Comparison of ENCODE assay signal across 21 cellular contexts in the genomic region with DNA sequence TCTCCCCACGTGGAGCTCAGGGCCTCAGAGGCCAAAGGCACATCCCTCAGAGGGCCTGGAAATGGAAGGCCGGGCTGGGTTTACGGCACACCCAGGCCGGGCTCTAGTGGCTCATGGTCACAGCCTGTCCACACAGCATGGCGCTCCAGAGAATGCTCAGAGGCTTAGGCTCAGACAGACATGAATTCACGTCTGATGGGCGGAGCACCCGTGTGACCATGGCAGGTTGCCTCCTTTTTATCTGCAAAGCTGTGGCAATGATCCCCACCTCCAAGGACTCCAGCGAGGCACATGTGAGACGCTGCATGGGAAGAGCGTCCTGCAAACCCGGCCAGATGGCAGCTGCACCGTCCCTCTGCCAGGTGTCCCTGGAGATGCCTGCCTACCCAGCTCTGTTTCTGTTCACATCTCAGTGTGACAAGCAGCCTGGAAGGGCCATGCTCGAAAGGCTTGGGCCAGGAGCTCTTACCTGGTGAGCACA.
"Had no signal": no experiment of that assay in that cellular context is flagged by ENCODE, and none has a peak within 500 bp of the region (broad histone marks: within the 10 kb centered on the region; RNA-seq: fewer than 3 reads in every experiment).

No MANE protein-coding gene starts in this region.

- H3K4me3 ChIP-seq: esophagus squamous epithelium, thyroid gland, uterus had no signal

- H3K4me3 Mint-ChIP-seq: activated CD4-positive, alpha-beta memory T cell treated with anti-CD3 and anti-CD28 coated beads, Interleukin-2, amount 10 ng/mL, durations not matched to agents 7 days and 5 days; activated T-cell treated with anti-CD3 and anti-CD28 coated beads, Interleukin-2, amount 50 U/mL, for 4 hours; brain; central memory CD8-positive, alpha-beta T cell; nephron progenitor cell; stimulated activated naive B cell treated with anti-CD40 and anti-IgM and Interleukin-4, amounts not matched to agents 10 μg/mL and 1 μg/mL and 100 μg/mL, for 72 hours had no signal

- H3K27ac ChIP-seq: esophagus squamous epithelium, thyroid gland, uterus, VCaP had no signal

- H3K27me3 ChIP-seq: thyroid gland, uterus had no signal

- H3K4me1 Mint-ChIP-seq: activated CD4-positive, alpha-beta memory T cell treated with anti-CD3 and anti-CD28 coated beads, Interleukin-2, amount 10 ng/mL, durations not matched to agents 7 days and 5 days; central memory CD8-positive, alpha-beta T cell; stimulated activated naive B cell treated with anti-CD40 and anti-IgM and Interleukin-4, amounts not matched to agents 10 μg/mL and 1 μg/mL and 100 μg/mL, for 72 hours had no signal

- H3K9me3 Mint-ChIP-seq: activated CD4-positive, alpha-beta memory T cell treated with anti-CD3 and anti-CD28 coated beads, Interleukin-2, amount 10 ng/mL, durations not matched to agents 7 days and 5 days; activated naive CD4-positive, alpha-beta T cell treated with anti-CD3 and anti-CD28 coated beads, Interleukin-2, amount 50 U/mL, for 72 hours; activated T-cell treated with anti-CD3 and anti-CD28 coated beads, Interleukin-2, amount 50 U/mL, for 4 hours; central memory CD8-positive, alpha-beta T cell; nephron progenitor cell; stimulated activated naive B cell treated with anti-CD40 and anti-IgM and Interleukin-4, amounts not matched to agents 10 μg/mL and 1 μg/mL and 100 μg/mL, for 72 hours had no signal

- ATAC-seq: activated naive CD4-positive, alpha-beta T cell treated with anti-CD3 and anti-CD28 coated beads, Interleukin-2, amount 50 U/mL, for 72 hours; activated T-cell treated with anti-CD3 and anti-CD28 coated beads, Interleukin-2, amount 50 U/mL, for 4 hours; stimulated activated naive B cell treated with anti-CD40 and anti-IgM and Interleukin-4, amounts not matched to agents 10 μg/mL and 1 μg/mL and 100 μg/mL, for 72 hours had no signal

- H3K27me3 Mint-ChIP-seq: activated CD4-positive, alpha-beta memory T cell treated with anti-CD3 and anti-CD28 coated beads, Interleukin-2, amount 10 ng/mL, durations not matched to agents 7 days and 5 days had no signal

- H3K9me3 ChIP-seq: esophagus squamous epithelium, thyroid gland, uterus had no signal

- DNase-seq: activated CD4-positive, alpha-beta memory T cell treated with anti-CD3 and anti-CD28 coated beads, Interleukin-2, amount 10 ng/mL, durations not matched to agents 7 days and 5 days; activated CD4-positive, alpha-beta T cell treated with anti-CD3 and anti-CD28 coated beads for 1 hour; activated effector memory CD4-positive, alpha-beta T cell treated with Interleukin-2 at 50 U/mL for 16 hours; activated T-cell treated with anti-CD3 and anti-CD28 coated beads, Interleukin-2, amount 50 U/mL, for 4 hours; amniotic stem cell; effector CD8-positive, alpha-beta T cell; esophagus squamous epithelium; hypothalamus; nephron progenitor cell; stimulated activated CD4-positive, alpha-beta T cell treated with anti-CD3 and anti-CD28 coated beads, Interleukin-15, amount 100 ng/mL, for 24 hours; stimulated activated CD4-positive, alpha-beta T cell treated with anti-CD3 and anti-CD28 coated beads, Interleukin-4, amount 100 ng/mL, for 1 hour; stimulated activated naive B cell treated with anti-CD40 and anti-IgM and Interleukin-4, amounts not matched to agents 10 μg/mL and 1 μg/mL and 100 μg/mL, for 72 hours; T-helper 1 cell; T1000; thyroid gland; uterus had no signal

- H3K36me3 Mint-ChIP-seq: activated naive CD4-positive, alpha-beta T cell treated with anti-CD3 and anti-CD28 coated beads, Interleukin-2, amount 50 U/mL, for 72 hours; brain; stimulated activated naive B cell treated with anti-CD40 and anti-IgM and Interleukin-4, amounts not matched to agents 10 μg/mL and 1 μg/mL and 100 μg/mL, for 72 hours had no signal

- H3K27ac Mint-ChIP-seq: activated CD4-positive, alpha-beta memory T cell treated with anti-CD3 and anti-CD28 coated beads, Interleukin-2, amount 10 ng/mL, durations not matched to agents 7 days and 5 days; activated naive CD4-positive, alpha-beta T cell treated with anti-CD3 and anti-CD28 coated beads, Interleukin-2, amount 50 U/mL, for 72 hours; nephron progenitor cell; stimulated activated naive B cell treated with anti-CD40 and anti-IgM and Interleukin-4, amounts not matched to agents 10 μg/mL and 1 μg/mL and 100 μg/mL, for 72 hours had no signal

- H3K4me1 ChIP-seq: uterus had no signal

- H3K36me3 ChIP-seq: esophagus squamous epithelium, thyroid gland, uterus had no signal

- FAIRE-seq: endothelial cell of umbilical vein had no signal
